2 cellular contexts compared by ENCODE assay signal in genomic region chr3:39428745-39429201, GRCh38.
TF ChIP-seq lines count a peak whose summit lies in the region.

No MANE protein-coding gene starts in this region.

TF ChIP-seq in liver, 16 proteins besides CTCF, POLR2A, EP300 and RAD21:
- no peak for TF ChIP-seq HNF4G (IDR thresholded peaks at IDR 0.05)
- TF ChIP-seq SP1 (IDR thresholded peaks at IDR 0.05), result peak; percentile 7

TF ChIP-seq in HepG2, 621 proteins besides CTCF, POLR2A, EP300 and RAD21:
- TF ChIP-seq ZIK1 (CRISPR knock-in tag; IDR thresholded peaks at IDR 0.05; ENCODE audit: borderline replicate concordance, low read depth), result no peak
- no peak for TF ChIP-seq ATM (IDR thresholded peaks at IDR 0.05; ENCODE audit: borderline replicate concordance)
- no peak for TF ChIP-seq RAD51 (IDR thresholded peaks at IDR 0.05; ENCODE audit: borderline replicate concordance)
- TF ChIP-seq CENPX (CRISPR knock-in tag; IDR thresholded peaks at IDR 0.05), result no peak
- TF ChIP-seq DRAP1 (CRISPR knock-in tag; IDR thresholded peaks at IDR 0.05), result no peak
- TF ChIP-seq KLF13 (CRISPR knock-in tag; IDR thresholded peaks at IDR 0.05), result no peak
- no peak for TF ChIP-seq PRDM4 (CRISPR knock-in tag; IDR thresholded peaks at IDR 0.05; ENCODE audit: borderline replicate concordance)
- TF ChIP-seq ZNF251 (CRISPR knock-in tag; IDR thresholded peaks at IDR 0.05), result no peak
- no peak for TF ChIP-seq RARG (CRISPR knock-in tag; IDR thresholded peaks at IDR 0.05; ENCODE audit: low read depth)
- TF ChIP-seq MED1 (CRISPR knock-in tag; IDR thresholded peaks at IDR 0.05), result no peak
- TF ChIP-seq ZFP41 (CRISPR knock-in tag; IDR thresholded peaks at IDR 0.05; ENCODE audit: borderline replicate concordance), result no peak
- no peak for TF ChIP-seq THAP8 (CRISPR knock-in tag; IDR thresholded peaks at IDR 0.05; ENCODE audit: borderline replicate concordance)
TF ChIP-seq in HepG2: peak in this region for 0.
